Comparison of ENCODE assay signal across 16 cellular contexts in genomic region chr16:8713635-8714097, GRCh38. TPM values are rescaled to one million over a fixed set of nuclear protein-coding genes. Genes with fewer than 3 reads are reported as not detected.
A peak's percentile ranks its signal among the peaks of the same experiment; 100 is the strongest.
DNase-seq lines count a peak whose midpoint lies in the region; ATAC-seq lines count a peak whose summit lies in the region.
"Had no signal": no experiment of that assay in that cellular context is flagged by ENCODE, and none has a peak within 500 bp of the region (broad histone marks: within the 10 kb centered on the region; RNA-seq: fewer than 3 reads in every experiment).

No MANE protein-coding gene starts in this region.

- H3K27ac ChIP-seq in caudate nucleus (ENCODE audit: low read depth, low read length): peak overlapping the region; percentile 94
- peak overlapping the region; percentile 88 for H3K27ac ChIP-seq in temporal lobe (ENCODE audit: low read depth, low read length)
- H3K27ac ChIP-seq: ovary, upper lobe of right lung had no signal

- ATAC-seq in left lobe of liver: peak; percentile 12
- ATAC-seq in GM18907 (IDR thresholded peaks at IDR 0.05; ENCODE audit: unreplicated experiment): no peak
- no peak for ATAC-seq in GM18511 (IDR thresholded peaks at IDR 0.05; ENCODE audit: unreplicated experiment)
- ATAC-seq: stimulated activated naive CD8-positive, alpha-beta T cell treated with anti-CD3 and anti-CD28 coated beads, Interleukin-15, amount 100 ng/mL, for 72 hours; upper lobe of right lung had no signal

- DNase-seq in NCI-H1417 (lab: John Stamatoyannopoulos, UW) (peak in 2 of 3 experiments; percentile 60 to 74), NCI-H1417 treated with DMSO at 0.1 percent for 48 hours (lab: John Stamatoyannopoulos, UW) (no peak), caudate nucleus (lab: John Stamatoyannopoulos, UW) (peak in 31 of 61 donors; percentile 4 to 60 (median 33)), left lobe of liver (ENCODE audit: low spot score) (no peak), NCI-H1105 treated with DMSO at 0.1 percent for 48 hours (lab: John Stamatoyannopoulos, UW) (no peak)
- DNase-seq: activated CD4-positive, alpha-beta T cell treated with anti-CD3 and anti-CD28 coated beads, Interleukin-2, amount 10 ng/mL, durations not matched to agents 7 days and 5 days; activated effector memory CD4-positive, alpha-beta T cell treated with Interleukin-2 at 50 U/mL for 16 hours; Calu3; effector CD8-positive, alpha-beta T cell; NCI-H446 treated with DMSO at 0.1 percent for 48 hours; ovary; stimulated activated naive CD8-positive, alpha-beta T cell treated with anti-CD3 and anti-CD28 coated beads, Interleukin-15, amount 100 ng/mL, for 72 hours; upper lobe of right lung had no signal

RNA-seq across cellular contexts. Expression of gene ABAT, which starts 39.2 kb away (rescaled TPM):
- total RNA-seq in left lobe of liver (378 TPM), temporal lobe (78.9 TPM)

Comparison
In these comparisons a context has a peak if more than half of its experiments do, and no peak if none do; other contexts are left out.
1. DNase-seq: peak in NCI-H1417 (2 of 3) and caudate nucleus (31 of 61); none in NCI-H1417 treated with DMSO at 0.1 percent for 48 hours (single experiment), left lobe of liver (single experiment) and NCI-H1105 treated with DMSO at 0.1 percent for 48 hours (single experiment).